Comparison of ENCODE assay signal across 2 cellular contexts in the genomic region with DNA sequence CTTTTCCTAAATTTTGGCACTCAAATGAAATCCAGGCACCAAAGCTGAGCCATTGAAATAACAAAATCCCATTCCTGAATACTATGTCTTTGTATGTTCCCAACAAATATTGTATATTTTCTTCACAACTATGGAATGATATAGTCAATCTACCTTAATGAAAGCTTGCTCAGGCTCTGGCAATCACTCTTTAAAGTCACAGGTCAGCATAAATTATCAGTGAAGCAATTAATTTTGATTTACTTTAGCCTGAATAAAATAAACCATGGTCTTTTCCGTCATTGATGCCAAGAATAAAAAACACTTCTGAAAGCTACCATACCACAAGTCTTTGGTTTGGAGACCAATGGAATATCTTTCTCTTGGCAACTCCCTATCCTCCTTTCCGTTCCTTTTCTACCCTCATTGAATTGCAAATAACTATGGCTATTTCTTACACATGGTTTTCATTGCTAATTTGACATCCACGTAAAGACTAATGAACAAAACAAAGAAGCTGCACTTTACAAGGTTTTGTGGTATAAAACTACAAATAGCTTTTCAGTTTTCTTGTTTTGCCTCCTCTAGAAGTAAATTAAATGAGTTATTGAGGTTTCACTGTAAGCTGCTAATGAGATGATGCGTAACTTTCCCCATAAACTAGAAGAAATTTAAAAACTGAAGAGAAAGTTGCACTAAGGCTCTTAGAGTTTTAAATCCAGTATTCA.
TF ChIP-seq lines count a peak whose summit lies in the region.

No MANE protein-coding gene starts in this region.

TF ChIP-seq in GM23338, 12 proteins besides CTCF, POLR2A, EP300 and RAD21 (continues in another document):
- TF ChIP-seq JUNB (IDR thresholded peaks at IDR 0.05; ENCODE audit: unreplicated experiment) (no peak), CREB1 (CRISPR knock-in tag; IDR thresholded peaks at IDR 0.05; ENCODE audit: low read depth) (no peak), ZNF114 (CRISPR knock-in tag; IDR thresholded peaks at IDR 0.05) (no peak), POLR2AphosphoS5 (IDR thresholded peaks at IDR 0.05; ENCODE audit: low read depth) (no peak), EZH2phosphoT487 (IDR thresholded peaks at IDR 0.05; ENCODE audit: unreplicated experiment) (no peak), ZNF331 (CRISPR knock-in tag; IDR thresholded peaks at IDR 0.05; ENCODE audit: low read depth) (no peak), NANOG (IDR thresholded peaks at IDR 0.05; ENCODE audit: borderline replicate concordance) (no peak), STAT1 (IDR thresholded peaks at IDR 0.05; ENCODE audit: unreplicated experiment) (no peak)
- TF ChIP-seq, protein P1, sequence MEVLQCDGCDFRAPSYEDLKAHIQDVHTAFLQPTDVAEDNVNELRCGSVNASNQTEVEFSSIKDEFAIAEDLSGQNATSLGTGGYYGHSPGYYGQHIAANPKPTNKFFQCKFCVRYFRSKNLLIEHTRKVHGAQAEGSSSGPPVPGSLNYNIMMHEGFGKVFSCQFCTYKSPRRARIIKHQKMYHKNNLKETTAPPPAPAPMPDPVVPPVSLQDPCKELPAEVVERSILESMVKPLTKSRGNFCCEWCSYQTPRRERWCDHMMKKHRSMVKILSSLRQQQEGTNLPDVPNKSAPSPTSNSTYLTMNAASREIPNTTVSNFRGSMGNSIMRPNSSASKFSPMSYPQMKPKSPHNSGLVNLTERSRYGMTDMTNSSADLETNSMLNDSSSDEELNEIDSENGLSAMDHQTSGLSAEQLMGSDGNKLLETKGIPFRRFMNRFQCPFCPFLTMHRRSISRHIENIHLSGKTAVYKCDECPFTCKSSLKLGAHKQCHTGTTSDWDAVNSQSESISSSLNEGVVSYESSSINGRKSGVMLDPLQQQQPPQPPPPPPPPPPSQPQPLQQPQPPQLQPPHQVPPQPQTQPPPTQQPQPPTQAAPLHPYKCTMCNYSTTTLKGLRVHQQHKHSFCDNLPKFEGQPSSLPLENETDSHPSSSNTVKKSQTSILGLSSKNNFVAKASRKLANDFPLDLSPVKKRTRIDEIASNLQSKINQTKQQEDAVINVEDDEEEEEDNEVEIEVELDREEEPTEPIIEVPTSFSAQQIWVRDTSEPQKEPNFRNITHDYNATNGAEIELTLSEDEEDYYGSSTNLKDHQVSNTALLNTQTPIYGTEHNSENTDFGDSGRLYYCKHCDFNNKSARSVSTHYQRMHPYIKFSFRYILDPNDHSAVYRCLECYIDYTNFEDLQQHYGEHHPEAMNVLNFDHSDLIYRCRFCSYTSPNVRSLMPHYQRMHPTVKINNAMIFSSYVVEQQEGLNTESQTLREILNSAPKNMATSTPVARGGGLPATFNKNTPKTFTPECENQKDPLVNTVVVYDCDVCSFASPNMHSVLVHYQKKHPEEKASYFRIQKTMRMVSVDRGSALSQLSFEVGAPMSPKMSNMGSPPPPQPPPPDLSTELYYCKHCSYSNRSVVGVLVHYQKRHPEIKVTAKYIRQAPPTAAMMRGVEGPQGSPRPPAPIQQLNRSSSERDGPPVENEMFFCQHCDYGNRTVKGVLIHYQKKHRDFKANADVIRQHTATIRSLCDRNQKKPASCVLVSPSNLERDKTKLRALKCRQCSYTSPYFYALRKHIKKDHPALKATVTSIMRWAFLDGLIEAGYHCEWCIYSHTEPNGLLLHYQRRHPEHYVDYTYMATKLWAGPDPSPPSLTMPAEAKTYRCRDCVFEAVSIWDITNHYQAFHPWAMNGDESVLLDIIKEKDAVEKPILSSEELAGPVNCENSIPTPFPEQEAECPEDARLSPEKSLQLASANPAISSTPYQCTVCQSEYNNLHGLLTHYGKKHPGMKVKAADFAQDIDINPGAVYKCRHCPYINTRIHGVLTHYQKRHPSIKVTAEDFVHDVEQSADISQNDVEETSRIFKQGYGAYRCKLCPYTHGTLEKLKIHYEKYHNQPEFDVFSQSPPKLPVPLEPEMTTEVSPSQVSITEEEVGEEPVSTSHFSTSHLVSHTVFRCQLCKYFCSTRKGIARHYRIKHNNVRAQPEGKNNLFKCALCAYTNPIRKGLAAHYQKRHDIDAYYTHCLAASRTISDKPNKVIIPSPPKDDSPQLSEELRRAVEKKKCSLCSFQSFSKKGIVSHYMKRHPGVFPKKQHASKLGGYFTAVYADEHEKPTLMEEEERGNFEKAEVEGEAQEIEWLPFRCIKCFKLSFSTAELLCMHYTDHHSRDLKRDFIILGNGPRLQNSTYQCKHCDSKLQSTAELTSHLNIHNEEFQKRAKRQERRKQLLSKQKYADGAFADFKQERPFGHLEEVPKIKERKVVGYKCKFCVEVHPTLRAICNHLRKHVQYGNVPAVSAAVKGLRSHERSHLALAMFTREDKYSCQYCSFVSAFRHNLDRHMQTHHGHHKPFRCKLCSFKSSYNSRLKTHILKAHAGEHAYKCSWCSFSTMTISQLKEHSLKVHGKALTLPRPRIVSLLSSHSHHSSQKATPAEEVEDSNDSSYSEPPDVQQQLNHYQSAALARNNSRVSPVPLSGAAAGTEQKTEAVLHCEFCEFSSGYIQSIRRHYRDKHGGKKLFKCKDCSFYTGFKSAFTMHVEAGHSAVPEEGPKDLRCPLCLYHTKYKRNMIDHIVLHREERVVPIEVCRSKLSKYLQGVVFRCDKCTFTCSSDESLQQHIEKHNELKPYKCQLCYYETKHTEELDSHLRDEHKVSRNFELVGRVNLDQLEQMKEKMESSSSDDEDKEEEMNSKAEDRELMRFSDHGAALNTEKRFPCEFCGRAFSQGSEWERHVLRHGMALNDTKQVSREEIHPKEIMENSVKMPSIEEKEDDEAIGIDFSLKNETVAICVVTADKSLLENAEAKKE (CRISPR knock-in tag; IDR thresholded peaks at IDR 0.05) = no peak
- TF ChIP-seq, protein P2, sequence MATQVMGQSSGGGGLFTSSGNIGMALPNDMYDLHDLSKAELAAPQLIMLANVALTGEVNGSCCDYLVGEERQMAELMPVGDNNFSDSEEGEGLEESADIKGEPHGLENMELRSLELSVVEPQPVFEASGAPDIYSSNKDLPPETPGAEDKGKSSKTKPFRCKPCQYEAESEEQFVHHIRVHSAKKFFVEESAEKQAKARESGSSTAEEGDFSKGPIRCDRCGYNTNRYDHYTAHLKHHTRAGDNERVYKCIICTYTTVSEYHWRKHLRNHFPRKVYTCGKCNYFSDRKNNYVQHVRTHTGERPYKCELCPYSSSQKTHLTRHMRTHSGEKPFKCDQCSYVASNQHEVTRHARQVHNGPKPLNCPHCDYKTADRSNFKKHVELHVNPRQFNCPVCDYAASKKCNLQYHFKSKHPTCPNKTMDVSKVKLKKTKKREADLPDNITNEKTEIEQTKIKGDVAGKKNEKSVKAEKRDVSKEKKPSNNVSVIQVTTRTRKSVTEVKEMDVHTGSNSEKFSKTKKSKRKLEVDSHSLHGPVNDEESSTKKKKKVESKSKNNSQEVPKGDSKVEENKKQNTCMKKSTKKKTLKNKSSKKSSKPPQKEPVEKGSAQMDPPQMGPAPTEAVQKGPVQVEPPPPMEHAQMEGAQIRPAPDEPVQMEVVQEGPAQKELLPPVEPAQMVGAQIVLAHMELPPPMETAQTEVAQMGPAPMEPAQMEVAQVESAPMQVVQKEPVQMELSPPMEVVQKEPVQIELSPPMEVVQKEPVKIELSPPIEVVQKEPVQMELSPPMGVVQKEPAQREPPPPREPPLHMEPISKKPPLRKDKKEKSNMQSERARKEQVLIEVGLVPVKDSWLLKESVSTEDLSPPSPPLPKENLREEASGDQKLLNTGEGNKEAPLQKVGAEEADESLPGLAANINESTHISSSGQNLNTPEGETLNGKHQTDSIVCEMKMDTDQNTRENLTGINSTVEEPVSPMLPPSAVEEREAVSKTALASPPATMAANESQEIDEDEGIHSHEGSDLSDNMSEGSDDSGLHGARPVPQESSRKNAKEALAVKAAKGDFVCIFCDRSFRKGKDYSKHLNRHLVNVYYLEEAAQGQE (IDR thresholded peaks at IDR 0.05; ENCODE audit: unreplicated experiment) = no peak

TF ChIP-seq in H1, 55 proteins besides CTCF, POLR2A, EP300 and RAD21:
- no peak for TF ChIP-seq GTF2F1 (IDR thresholded peaks at IDR 0.05; ENCODE audit: borderline replicate concordance, low read depth, low read length)
- TF ChIP-seq TAF1 (IDR thresholded peaks at IDR 0.05; ENCODE audit: low read depth, low read length) = no peak
- no peak for TF ChIP-seq RNF2 (IDR thresholded peaks at IDR 0.05; ENCODE audit: borderline replicate concordance, low read depth, low read length, missing control alignments, poor library complexity, severe bottlenecking)
- TF ChIP-seq, protein P3, sequence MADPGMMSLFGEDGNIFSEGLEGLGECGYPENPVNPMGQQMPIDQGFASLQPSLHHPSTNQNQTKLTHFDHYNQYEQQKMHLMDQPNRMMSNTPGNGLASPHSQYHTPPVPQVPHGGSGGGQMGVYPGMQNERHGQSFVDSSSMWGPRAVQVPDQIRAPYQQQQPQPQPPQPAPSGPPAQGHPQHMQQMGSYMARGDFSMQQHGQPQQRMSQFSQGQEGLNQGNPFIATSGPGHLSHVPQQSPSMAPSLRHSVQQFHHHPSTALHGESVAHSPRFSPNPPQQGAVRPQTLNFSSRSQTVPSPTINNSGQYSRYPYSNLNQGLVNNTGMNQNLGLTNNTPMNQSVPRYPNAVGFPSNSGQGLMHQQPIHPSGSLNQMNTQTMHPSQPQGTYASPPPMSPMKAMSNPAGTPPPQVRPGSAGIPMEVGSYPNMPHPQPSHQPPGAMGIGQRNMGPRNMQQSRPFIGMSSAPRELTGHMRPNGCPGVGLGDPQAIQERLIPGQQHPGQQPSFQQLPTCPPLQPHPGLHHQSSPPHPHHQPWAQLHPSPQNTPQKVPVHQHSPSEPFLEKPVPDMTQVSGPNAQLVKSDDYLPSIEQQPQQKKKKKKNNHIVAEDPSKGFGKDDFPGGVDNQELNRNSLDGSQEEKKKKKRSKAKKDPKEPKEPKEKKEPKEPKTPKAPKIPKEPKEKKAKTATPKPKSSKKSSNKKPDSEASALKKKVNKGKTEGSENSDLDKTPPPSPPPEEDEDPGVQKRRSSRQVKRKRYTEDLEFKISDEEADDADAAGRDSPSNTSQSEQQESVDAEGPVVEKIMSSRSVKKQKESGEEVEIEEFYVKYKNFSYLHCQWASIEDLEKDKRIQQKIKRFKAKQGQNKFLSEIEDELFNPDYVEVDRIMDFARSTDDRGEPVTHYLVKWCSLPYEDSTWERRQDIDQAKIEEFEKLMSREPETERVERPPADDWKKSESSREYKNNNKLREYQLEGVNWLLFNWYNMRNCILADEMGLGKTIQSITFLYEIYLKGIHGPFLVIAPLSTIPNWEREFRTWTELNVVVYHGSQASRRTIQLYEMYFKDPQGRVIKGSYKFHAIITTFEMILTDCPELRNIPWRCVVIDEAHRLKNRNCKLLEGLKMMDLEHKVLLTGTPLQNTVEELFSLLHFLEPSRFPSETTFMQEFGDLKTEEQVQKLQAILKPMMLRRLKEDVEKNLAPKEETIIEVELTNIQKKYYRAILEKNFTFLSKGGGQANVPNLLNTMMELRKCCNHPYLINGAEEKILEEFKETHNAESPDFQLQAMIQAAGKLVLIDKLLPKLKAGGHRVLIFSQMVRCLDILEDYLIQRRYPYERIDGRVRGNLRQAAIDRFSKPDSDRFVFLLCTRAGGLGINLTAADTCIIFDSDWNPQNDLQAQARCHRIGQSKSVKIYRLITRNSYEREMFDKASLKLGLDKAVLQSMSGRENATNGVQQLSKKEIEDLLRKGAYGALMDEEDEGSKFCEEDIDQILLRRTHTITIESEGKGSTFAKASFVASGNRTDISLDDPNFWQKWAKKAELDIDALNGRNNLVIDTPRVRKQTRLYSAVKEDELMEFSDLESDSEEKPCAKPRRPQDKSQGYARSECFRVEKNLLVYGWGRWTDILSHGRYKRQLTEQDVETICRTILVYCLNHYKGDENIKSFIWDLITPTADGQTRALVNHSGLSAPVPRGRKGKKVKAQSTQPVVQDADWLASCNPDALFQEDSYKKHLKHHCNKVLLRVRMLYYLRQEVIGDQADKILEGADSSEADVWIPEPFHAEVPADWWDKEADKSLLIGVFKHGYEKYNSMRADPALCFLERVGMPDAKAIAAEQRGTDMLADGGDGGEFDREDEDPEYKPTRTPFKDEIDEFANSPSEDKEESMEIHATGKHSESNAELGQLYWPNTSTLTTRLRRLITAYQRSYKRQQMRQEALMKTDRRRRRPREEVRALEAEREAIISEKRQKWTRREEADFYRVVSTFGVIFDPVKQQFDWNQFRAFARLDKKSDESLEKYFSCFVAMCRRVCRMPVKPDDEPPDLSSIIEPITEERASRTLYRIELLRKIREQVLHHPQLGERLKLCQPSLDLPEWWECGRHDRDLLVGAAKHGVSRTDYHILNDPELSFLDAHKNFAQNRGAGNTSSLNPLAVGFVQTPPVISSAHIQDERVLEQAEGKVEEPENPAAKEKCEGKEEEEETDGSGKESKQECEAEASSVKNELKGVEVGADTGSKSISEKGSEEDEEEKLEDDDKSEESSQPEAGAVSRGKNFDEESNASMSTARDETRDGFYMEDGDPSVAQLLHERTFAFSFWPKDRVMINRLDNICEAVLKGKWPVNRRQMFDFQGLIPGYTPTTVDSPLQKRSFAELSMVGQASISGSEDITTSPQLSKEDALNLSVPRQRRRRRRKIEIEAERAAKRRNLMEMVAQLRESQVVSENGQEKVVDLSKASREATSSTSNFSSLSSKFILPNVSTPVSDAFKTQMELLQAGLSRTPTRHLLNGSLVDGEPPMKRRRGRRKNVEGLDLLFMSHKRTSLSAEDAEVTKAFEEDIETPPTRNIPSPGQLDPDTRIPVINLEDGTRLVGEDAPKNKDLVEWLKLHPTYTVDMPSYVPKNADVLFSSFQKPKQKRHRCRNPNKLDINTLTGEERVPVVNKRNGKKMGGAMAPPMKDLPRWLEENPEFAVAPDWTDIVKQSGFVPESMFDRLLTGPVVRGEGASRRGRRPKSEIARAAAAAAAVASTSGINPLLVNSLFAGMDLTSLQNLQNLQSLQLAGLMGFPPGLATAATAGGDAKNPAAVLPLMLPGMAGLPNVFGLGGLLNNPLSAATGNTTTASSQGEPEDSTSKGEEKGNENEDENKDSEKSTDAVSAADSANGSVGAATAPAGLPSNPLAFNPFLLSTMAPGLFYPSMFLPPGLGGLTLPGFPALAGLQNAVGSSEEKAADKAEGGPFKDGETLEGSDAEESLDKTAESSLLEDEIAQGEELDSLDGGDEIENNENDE (IDR thresholded peaks at IDR 0.05; ENCODE audit: insufficient replicate concordance, low read length) = peak; percentile 25
